ENCODE assay signal across 1 cellular context in genomic region chr20:63955846-63956663, GRCh38.
A peak's percentile ranks its signal among the peaks of the same experiment; 100 is the strongest.
TF ChIP-seq lines count a peak whose summit lies in the region.

Gene UCKL1 (minus strand): TSS chr20:63956416. CDS start chr20:63956372, 44 bp downstream.

TF ChIP-seq in K562, 482 proteins besides CTCF, POLR2A, EP300 and RAD21 (continued from another document and continues in another):
- 0 out of 4 replicates have a peak, but pooled peaks of 1 of the 2 experiments have one; percentile 22 for TF ChIP-seq UBTF (IDR thresholded peaks at IDR 0.05; ENCODE audit: borderline replicate concordance in 1 of 2, low read depth in 2 of 2, low read length in 2 of 2)
- TF ChIP-seq HDAC1 (IDR thresholded peaks at IDR 0.05), result peak in 1 of 2 experiments; percentile 80; a peak in 2 of 4 replicates
- peak; percentile 47 for TF ChIP-seq SIN3B (IDR thresholded peaks at IDR 0.05; ENCODE audit: low read depth)
- TF ChIP-seq BCOR (IDR thresholded peaks at IDR 0.05), result no peak
- no peak for TF ChIP-seq ATF1 (CRISPR knock-in tag; IDR thresholded peaks at IDR 0.05)
- TF ChIP-seq ATF1 (tag; IDR thresholded peaks at IDR 0.05), result peak; percentile 68
- 0 out of 4 replicates have a peak, but pooled peaks of 1 of the 2 experiments have one; percentile 17 for TF ChIP-seq TBL1XR1 (IDR thresholded peaks at IDR 0.05; ENCODE audit: low read length in 2 of 2)
- TF ChIP-seq ZMIZ1 (IDR thresholded peaks at IDR 0.05; ENCODE audit: low read depth in 2 of 2, low read length in 2 of 2), result 0 out of 4 replicates have a peak, but pooled peaks of 1 of the 2 experiments have one; percentile 14
- no peak for TF ChIP-seq CREBBP (IDR thresholded peaks at IDR 0.05; ENCODE audit: low read depth, low read length)
- TF ChIP-seq JUND (IDR thresholded peaks at IDR 0.05; ENCODE audit: borderline replicate concordance, low read depth, low read length), result peak; percentile 42; the same call in 1 of the 2 replicates
- no peak; the same call in 2 of the 3 replicates for TF ChIP-seq JUND (tag; IDR thresholded peaks at IDR 0.05; ENCODE audit: borderline replicate concordance, low read depth, low read length)
- no peak for TF ChIP-seq TEAD2 (tag; IDR thresholded peaks at IDR 0.05)
- peak; percentile 65 for TF ChIP-seq BCL6 (CRISPR knock-in tag; IDR thresholded peaks at IDR 0.05)
- no peak for TF ChIP-seq HEY1 (CRISPR knock-in tag; IDR thresholded peaks at IDR 0.05; ENCODE audit: borderline replicate concordance)
- peak; percentile 71; the same call in 1 of the 2 replicates for TF ChIP-seq PREB (CRISPR knock-in tag; IDR thresholded peaks at IDR 0.05)
- TF ChIP-seq ZC3H11A (IDR thresholded peaks at IDR 0.05; ENCODE audit: low read depth, low read length), result 0 out of 2 replicates have a peak, but pooled peaks have one; percentile 50
- no peak for TF ChIP-seq PRPF4 (IDR thresholded peaks at IDR 0.05; ENCODE audit: insufficient read depth, low read depth, low read length, poor library complexity, severe bottlenecking)
- no peak for TF ChIP-seq ZNF511 (CRISPR knock-in tag; IDR thresholded peaks at IDR 0.05)
- TF ChIP-seq ZNF121 (CRISPR knock-in tag; conservative IDR thresholded peaks at IDR 0.05), result no peak
- no peak for TF ChIP-seq POLR3A (IDR thresholded peaks at IDR 0.05; ENCODE audit: borderline replicate concordance, extremely low read depth, insufficient read depth, insufficient read length)
- peak; percentile 92 for TF ChIP-seq MAX (CRISPR knock-in tag; IDR thresholded peaks at IDR 0.05)
- TF ChIP-seq ETV5 (CRISPR knock-in tag; IDR thresholded peaks at IDR 0.05; ENCODE audit: low read depth), result peak; percentile 69
- TF ChIP-seq TFAP4 (CRISPR knock-in tag; IDR thresholded peaks at IDR 0.05; ENCODE audit: borderline replicate concordance), result peak; percentile 50; the same call in 1 of the 2 replicates
- no peak for TF ChIP-seq ETS2 (tag; IDR thresholded peaks at IDR 0.05; ENCODE audit: borderline replicate concordance, poor library complexity, severe bottlenecking)
- TF ChIP-seq TAF1 (IDR thresholded peaks at IDR 0.05; ENCODE audit: control insufficient read depth, extremely low read depth, insufficient read depth, low read length, severe bottlenecking), result peak; percentile 61
- peak; percentile 61 for TF ChIP-seq POLR2B (IDR thresholded peaks at IDR 0.05; ENCODE audit: low read depth, partially characterized antibody)
- no peak for TF ChIP-seq NUFIP1 (IDR thresholded peaks at IDR 0.05; ENCODE audit: partially characterized antibody)
- TF ChIP-seq MTA3 (IDR thresholded peaks at IDR 0.05; ENCODE audit: borderline replicate concordance), result peak; percentile 67
- TF ChIP-seq SRF (CRISPR knock-in tag; IDR thresholded peaks at IDR 0.05), result no peak; a peak in 1 of 4 replicates
- no peak; the same call in 1 of the 2 replicates for TF ChIP-seq ATF4 (CRISPR knock-in tag; IDR thresholded peaks at IDR 0.05)
- no peak for TF ChIP-seq RCOR1 (IDR thresholded peaks at IDR 0.05; ENCODE audit: borderline replicate concordance in 1 of 2, low read depth in 2 of 2, low read length in 2 of 2)
- peak; percentile 80 for TF ChIP-seq GABPA (tag; conservative IDR thresholded peaks at IDR 0.05; ENCODE audit: low read depth)
- TF ChIP-seq IRF2 (CRISPR knock-in tag; IDR thresholded peaks at IDR 0.05), result 0 out of 2 replicates have a peak, but pooled peaks have one; percentile 52
- peak; percentile 82 for TF ChIP-seq POU5F1 (IDR thresholded peaks at IDR 0.05; ENCODE audit: borderline replicate concordance, low read depth, low read length, partially characterized antibody)
- TF ChIP-seq ZBTB2 (IDR thresholded peaks at IDR 0.05), result no peak
- no peak for TF ChIP-seq MBD1 (CRISPR knock-in tag; IDR thresholded peaks at IDR 0.05)
- no peak for TF ChIP-seq ID3 (CRISPR knock-in tag; IDR thresholded peaks at IDR 0.05)
- TF ChIP-seq ID3 (tag; IDR thresholded peaks at IDR 0.05), result peak; percentile 76; the same call in 1 of the 2 replicates
- TF ChIP-seq ZNF766 (CRISPR knock-in tag; conservative IDR thresholded peaks at IDR 0.05), result peak; percentile 98
- peak; percentile 67; the same call in 1 of the 2 replicates for TF ChIP-seq CUX1 (CRISPR knock-in tag; IDR thresholded peaks at IDR 0.05)
- TF ChIP-seq RAD51 (IDR thresholded peaks at IDR 0.05; ENCODE audit: borderline replicate concordance, low read depth), result peak; percentile 78; the same call in 1 of the 2 replicates
- peak; percentile 89 for TF ChIP-seq MBD2 (IDR thresholded peaks at IDR 0.05; ENCODE audit: borderline replicate concordance, low read depth)
